In genomic region chr15:81754078-81754477, GRCh38 we compare ENCODE assay signal across 1 cellular context.
TF ChIP-seq lines count a peak whose summit lies in the region.

No MANE protein-coding gene starts in this region.

TF ChIP-seq in GM23338, 12 proteins besides CTCF, POLR2A, EP300 and RAD21 (continued from another document):
- no peak for TF ChIP-seq EZH2phosphoT487 (IDR thresholded peaks at IDR 0.05; ENCODE audit: unreplicated experiment)
- TF ChIP-seq, protein P1, sequence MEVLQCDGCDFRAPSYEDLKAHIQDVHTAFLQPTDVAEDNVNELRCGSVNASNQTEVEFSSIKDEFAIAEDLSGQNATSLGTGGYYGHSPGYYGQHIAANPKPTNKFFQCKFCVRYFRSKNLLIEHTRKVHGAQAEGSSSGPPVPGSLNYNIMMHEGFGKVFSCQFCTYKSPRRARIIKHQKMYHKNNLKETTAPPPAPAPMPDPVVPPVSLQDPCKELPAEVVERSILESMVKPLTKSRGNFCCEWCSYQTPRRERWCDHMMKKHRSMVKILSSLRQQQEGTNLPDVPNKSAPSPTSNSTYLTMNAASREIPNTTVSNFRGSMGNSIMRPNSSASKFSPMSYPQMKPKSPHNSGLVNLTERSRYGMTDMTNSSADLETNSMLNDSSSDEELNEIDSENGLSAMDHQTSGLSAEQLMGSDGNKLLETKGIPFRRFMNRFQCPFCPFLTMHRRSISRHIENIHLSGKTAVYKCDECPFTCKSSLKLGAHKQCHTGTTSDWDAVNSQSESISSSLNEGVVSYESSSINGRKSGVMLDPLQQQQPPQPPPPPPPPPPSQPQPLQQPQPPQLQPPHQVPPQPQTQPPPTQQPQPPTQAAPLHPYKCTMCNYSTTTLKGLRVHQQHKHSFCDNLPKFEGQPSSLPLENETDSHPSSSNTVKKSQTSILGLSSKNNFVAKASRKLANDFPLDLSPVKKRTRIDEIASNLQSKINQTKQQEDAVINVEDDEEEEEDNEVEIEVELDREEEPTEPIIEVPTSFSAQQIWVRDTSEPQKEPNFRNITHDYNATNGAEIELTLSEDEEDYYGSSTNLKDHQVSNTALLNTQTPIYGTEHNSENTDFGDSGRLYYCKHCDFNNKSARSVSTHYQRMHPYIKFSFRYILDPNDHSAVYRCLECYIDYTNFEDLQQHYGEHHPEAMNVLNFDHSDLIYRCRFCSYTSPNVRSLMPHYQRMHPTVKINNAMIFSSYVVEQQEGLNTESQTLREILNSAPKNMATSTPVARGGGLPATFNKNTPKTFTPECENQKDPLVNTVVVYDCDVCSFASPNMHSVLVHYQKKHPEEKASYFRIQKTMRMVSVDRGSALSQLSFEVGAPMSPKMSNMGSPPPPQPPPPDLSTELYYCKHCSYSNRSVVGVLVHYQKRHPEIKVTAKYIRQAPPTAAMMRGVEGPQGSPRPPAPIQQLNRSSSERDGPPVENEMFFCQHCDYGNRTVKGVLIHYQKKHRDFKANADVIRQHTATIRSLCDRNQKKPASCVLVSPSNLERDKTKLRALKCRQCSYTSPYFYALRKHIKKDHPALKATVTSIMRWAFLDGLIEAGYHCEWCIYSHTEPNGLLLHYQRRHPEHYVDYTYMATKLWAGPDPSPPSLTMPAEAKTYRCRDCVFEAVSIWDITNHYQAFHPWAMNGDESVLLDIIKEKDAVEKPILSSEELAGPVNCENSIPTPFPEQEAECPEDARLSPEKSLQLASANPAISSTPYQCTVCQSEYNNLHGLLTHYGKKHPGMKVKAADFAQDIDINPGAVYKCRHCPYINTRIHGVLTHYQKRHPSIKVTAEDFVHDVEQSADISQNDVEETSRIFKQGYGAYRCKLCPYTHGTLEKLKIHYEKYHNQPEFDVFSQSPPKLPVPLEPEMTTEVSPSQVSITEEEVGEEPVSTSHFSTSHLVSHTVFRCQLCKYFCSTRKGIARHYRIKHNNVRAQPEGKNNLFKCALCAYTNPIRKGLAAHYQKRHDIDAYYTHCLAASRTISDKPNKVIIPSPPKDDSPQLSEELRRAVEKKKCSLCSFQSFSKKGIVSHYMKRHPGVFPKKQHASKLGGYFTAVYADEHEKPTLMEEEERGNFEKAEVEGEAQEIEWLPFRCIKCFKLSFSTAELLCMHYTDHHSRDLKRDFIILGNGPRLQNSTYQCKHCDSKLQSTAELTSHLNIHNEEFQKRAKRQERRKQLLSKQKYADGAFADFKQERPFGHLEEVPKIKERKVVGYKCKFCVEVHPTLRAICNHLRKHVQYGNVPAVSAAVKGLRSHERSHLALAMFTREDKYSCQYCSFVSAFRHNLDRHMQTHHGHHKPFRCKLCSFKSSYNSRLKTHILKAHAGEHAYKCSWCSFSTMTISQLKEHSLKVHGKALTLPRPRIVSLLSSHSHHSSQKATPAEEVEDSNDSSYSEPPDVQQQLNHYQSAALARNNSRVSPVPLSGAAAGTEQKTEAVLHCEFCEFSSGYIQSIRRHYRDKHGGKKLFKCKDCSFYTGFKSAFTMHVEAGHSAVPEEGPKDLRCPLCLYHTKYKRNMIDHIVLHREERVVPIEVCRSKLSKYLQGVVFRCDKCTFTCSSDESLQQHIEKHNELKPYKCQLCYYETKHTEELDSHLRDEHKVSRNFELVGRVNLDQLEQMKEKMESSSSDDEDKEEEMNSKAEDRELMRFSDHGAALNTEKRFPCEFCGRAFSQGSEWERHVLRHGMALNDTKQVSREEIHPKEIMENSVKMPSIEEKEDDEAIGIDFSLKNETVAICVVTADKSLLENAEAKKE (CRISPR knock-in tag; IDR thresholded peaks at IDR 0.05), result no peak
- no peak for TF ChIP-seq CREB1 (CRISPR knock-in tag; IDR thresholded peaks at IDR 0.05; ENCODE audit: low read depth)
- TF ChIP-seq ZNF331 (CRISPR knock-in tag; IDR thresholded peaks at IDR 0.05; ENCODE audit: low read depth), result no peak
- no peak for TF ChIP-seq STAT1 (IDR thresholded peaks at IDR 0.05; ENCODE audit: unreplicated experiment)
- TF ChIP-seq EZH2 (IDR thresholded peaks at IDR 0.05; ENCODE audit: low read depth, unreplicated experiment), result no peak
- TF ChIP-seq, protein P2, sequence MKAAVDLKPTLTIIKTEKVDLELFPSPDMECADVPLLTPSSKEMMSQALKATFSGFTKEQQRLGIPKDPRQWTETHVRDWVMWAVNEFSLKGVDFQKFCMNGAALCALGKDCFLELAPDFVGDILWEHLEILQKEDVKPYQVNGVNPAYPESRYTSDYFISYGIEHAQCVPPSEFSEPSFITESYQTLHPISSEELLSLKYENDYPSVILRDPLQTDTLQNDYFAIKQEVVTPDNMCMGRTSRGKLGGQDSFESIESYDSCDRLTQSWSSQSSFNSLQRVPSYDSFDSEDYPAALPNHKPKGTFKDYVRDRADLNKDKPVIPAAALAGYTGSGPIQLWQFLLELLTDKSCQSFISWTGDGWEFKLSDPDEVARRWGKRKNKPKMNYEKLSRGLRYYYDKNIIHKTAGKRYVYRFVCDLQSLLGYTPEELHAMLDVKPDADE (IDR thresholded peaks at IDR 0.05), result no peak
- no peak for TF ChIP-seq ZNF114 (CRISPR knock-in tag; IDR thresholded peaks at IDR 0.05)
- TF ChIP-seq NANOG (IDR thresholded peaks at IDR 0.05; ENCODE audit: borderline replicate concordance), result no peak
